2 cellular contexts compared by ENCODE assay signal in the genomic region with DNA sequence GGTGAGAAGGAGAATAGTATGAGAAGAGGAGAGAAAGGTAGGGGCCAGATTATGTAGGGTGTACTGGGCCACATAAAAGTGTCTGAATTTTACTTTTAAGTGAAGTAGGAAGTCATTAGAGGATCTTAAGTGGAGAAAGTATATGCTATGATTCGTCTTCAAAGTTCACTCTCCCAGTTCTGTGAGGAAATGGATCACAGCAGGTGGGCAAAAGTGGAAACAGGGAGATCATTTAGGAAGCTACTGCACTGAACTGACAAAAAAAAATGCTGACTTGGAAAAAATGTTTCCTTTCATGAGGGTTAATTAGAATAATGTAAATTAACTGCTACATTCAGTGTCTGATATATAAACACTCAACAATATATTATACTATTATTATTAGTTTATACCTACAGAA.
TF ChIP-seq lines count a peak whose summit lies in the region.

No MANE protein-coding gene starts in this region.

TF ChIP-seq in IMR-90, 13 proteins besides CTCF, POLR2A, EP300 and RAD21:
- no peak for TF ChIP-seq FOS (IDR thresholded peaks at IDR 0.05; ENCODE audit: low read depth, low read length)
- no peak for TF ChIP-seq BHLHE40 (IDR thresholded peaks at IDR 0.05; ENCODE audit: low read depth, low read length)
- TF ChIP-seq CHD1 (IDR thresholded peaks at IDR 0.05; ENCODE audit: low read depth, low read length), result no peak
- TF ChIP-seq RCOR1 (IDR thresholded peaks at IDR 0.05; ENCODE audit: insufficient replicate concordance, low read length), result no peak
- TF ChIP-seq NFE2L2 (IDR thresholded peaks at IDR 0.05; ENCODE audit: low read depth, low read length), result no peak
- no peak for TF ChIP-seq SMC3 (IDR thresholded peaks at IDR 0.05; ENCODE audit: low read depth, low read length)
- no peak for TF ChIP-seq RFX5 (IDR thresholded peaks at IDR 0.05; ENCODE audit: low read depth, low read length)
- TF ChIP-seq MAFK (IDR thresholded peaks at IDR 0.05; ENCODE audit: low read depth, low read length), result peak; percentile 85
TF ChIP-seq in IMR-90: peak in this region for 1.

TF ChIP-seq in WTC11, 78 proteins besides CTCF, POLR2A, EP300 and RAD21:
- no peak for TF ChIP-seq NFE2L1 (CRISPR knock-in tag; IDR thresholded peaks at IDR 0.05)
- TF ChIP-seq ZNF121 (CRISPR knock-in tag; IDR thresholded peaks at IDR 0.05), result no peak
- TF ChIP-seq, protein P1, sequence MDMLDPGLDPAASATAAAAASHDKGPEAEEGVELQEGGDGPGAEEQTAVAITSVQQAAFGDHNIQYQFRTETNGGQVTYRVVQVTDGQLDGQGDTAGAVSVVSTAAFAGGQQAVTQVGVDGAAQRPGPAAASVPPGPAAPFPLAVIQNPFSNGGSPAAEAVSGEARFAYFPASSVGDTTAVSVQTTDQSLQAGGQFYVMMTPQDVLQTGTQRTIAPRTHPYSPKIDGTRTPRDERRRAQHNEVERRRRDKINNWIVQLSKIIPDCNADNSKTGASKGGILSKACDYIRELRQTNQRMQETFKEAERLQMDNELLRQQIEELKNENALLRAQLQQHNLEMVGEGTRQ (CRISPR knock-in tag; IDR thresholded peaks at IDR 0.05), result no peak
- TF ChIP-seq, protein P2, sequence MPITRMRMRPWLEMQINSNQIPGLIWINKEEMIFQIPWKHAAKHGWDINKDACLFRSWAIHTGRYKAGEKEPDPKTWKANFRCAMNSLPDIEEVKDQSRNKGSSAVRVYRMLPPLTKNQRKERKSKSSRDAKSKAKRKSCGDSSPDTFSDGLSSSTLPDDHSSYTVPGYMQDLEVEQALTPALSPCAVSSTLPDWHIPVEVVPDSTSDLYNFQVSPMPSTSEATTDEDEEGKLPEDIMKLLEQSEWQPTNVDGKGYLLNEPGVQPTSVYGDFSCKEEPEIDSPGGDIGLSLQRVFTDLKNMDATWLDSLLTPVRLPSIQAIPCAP (CRISPR knock-in tag; IDR thresholded peaks at IDR 0.05), result no peak
- TF ChIP-seq TEAD1 (CRISPR knock-in tag; IDR thresholded peaks at IDR 0.05), result no peak
- TF ChIP-seq, protein P3, sequence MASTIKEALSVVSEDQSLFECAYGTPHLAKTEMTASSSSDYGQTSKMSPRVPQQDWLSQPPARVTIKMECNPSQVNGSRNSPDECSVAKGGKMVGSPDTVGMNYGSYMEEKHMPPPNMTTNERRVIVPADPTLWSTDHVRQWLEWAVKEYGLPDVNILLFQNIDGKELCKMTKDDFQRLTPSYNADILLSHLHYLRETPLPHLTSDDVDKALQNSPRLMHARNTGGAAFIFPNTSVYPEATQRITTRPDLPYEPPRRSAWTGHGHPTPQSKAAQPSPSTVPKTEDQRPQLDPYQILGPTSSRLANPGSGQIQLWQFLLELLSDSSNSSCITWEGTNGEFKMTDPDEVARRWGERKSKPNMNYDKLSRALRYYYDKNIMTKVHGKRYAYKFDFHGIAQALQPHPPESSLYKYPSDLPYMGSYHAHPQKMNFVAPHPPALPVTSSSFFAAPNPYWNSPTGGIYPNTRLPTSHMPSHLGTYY (CRISPR knock-in tag; IDR thresholded peaks at IDR 0.05), result no peak
- TF ChIP-seq NFATC4 (CRISPR knock-in tag; IDR thresholded peaks at IDR 0.05), result no peak
- TF ChIP-seq CREB1 (CRISPR knock-in tag; IDR thresholded peaks at IDR 0.05), result no peak
- TF ChIP-seq ZNF416 (CRISPR knock-in tag; IDR thresholded peaks at IDR 0.05), result no peak
- no peak for TF ChIP-seq MYBL2 (CRISPR knock-in tag; IDR thresholded peaks at IDR 0.05)
- no peak for TF ChIP-seq ZNF317 (CRISPR knock-in tag; IDR thresholded peaks at IDR 0.05; ENCODE audit: borderline replicate concordance, low read depth)
- no peak for TF ChIP-seq IRF2 (CRISPR knock-in tag; IDR thresholded peaks at IDR 0.05; ENCODE audit: borderline replicate concordance, low read depth)
- no peak for TF ChIP-seq ETV6 (CRISPR knock-in tag; IDR thresholded peaks at IDR 0.05)
- TF ChIP-seq, protein P4, sequence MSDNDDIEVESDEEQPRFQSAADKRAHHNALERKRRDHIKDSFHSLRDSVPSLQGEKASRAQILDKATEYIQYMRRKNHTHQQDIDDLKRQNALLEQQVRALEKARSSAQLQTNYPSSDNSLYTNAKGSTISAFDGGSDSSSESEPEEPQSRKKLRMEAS (CRISPR knock-in tag; IDR thresholded peaks at IDR 0.05), result no peak
TF ChIP-seq in WTC11: peak in this region for 0.
